In the genomic region with DNA sequence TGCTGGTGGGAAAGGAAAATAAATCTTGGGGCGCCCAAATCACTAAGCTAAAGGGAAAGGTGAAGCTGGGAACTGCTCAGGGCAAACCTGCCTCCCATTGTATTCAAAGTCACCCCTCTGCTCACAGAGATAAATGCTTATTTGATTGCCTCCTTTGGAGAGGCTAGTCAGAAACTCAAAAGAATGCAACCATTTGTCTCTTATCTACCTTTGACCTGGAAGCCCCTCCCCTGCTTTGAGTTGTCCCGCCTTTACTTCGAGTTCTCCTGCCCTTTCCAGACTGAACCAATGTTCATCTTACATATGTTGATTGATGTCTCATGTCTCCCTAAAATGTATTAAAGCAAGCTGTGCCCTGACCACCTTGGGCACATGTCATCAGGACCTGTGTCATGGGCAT, we compare ENCODE assay signal across 1 cellular context. TPM values are rescaled to one million over a fixed set of nuclear protein-coding genes. Genes with fewer than 3 reads are reported as not detected.
"Had no signal": no experiment of that assay in that cellular context is flagged by ENCODE, and none has a peak within 500 bp of the region (broad histone marks: within the 10 kb centered on the region; RNA-seq: fewer than 3 reads in every experiment).

No MANE protein-coding gene starts in this region.

RNA-seq across cellular contexts. Expression of gene NRP1, which starts 33.9 kb away (rescaled TPM):
- total RNA-seq: activated B cell treated with CpG ODN at 0.5 μM for 24 hours had no signal
